In genomic region chr16:68645494-68646388, GRCh38 we compare ENCODE assay signal across 8 cellular contexts. TPM values are rescaled to one million over a fixed set of nuclear protein-coding genes. Genes with fewer than 3 reads are reported as not detected.
A peak's percentile ranks its signal among the peaks of the same experiment; 100 is the strongest.
DNase-seq lines count a peak whose midpoint lies in the region; ATAC-seq and TF ChIP-seq lines count a peak whose summit lies in the region.

No MANE protein-coding gene starts in this region.

- H3K4me1 Mint-ChIP-seq in stimulated activated effector memory CD8-positive, alpha-beta T cell treated with anti-CD3 and anti-CD28 coated beads, Interleukin-12 subunit alpha, Interleukin-12 subunit beta, amount 100 ng/mL, for 72 hours, result peaks cover 13% of the 10 kb centered on the region
- H3K4me1 Mint-ChIP-seq in activated T-helper 1 cell treated with anti-CD3 and anti-CD28 coated beads, Interleukin-12 subunit alpha, Interleukin-12 subunit beta, Interleukin-2, Interleukin-4 antibody, amounts not matched to agents 30 ng/mL and 10 ng/mL and 1 ng/mL, durations not matched to agents 14 hours and 24 hours and 36 hours (ENCODE audit: low read depth), result peaks cover 12% of the 10 kb centered on the region

- H3K9ac ChIP-seq in SK-N-SH (no peak overlapping the region), iPS-18a (ENCODE audit: low read length) (peak overlapping the region; percentile 79)

- H3K4me3 ChIP-seq in SK-N-SH (ENCODE audit: low read depth in 2 of 2, low read length in 1 of 2) (peak overlapping the region in 1 of 2 experiments; percentile 15; a peak in 1 of 4 replicates), iPS-18a (ENCODE audit: low read length) (peak overlapping the region; percentile 88)

- intact Hi-C loops in activated T-helper 1 cell treated with anti-CD3 and anti-CD28 coated beads, Interleukin-12 subunit alpha, Interleukin-12 subunit beta, Interleukin-2, Interleukin-4 antibody, amounts not matched to agents 30 ng/mL and 10 ng/mL and 1 ng/mL, durations not matched to agents 14 hours and 24 hours and 36 hours (cut with micrococcal nuclease), result no loop called here

- CTCF ChIA-PET in SK-N-SH (lab: Yijun Ruan, JAX), result interaction anchor here (2.5 kb wide), 1 partner anchor 55 kb away, joined by 10 read pairs; no protein-coding TSS in a partner anchor

- no peaks in the 10 kb centered on the region for H3K9me2 ChIP-seq in SK-N-SH

- H3K27ac ChIP-seq in SK-N-SH (ENCODE audit: low read depth in 2 of 2, low read length in 1 of 2) (no peak overlapping the region), iPS-18a (ENCODE audit: low read length) (no peak overlapping the region)

- no peak overlapping the region for H3K27ac Mint-ChIP-seq in stimulated activated effector memory CD8-positive, alpha-beta T cell treated with anti-CD3 and anti-CD28 coated beads, Interleukin-12 subunit alpha, Interleukin-12 subunit beta, amount 100 ng/mL, for 72 hours
- no peak overlapping the region for H3K27ac Mint-ChIP-seq in activated T-helper 1 cell treated with anti-CD3 and anti-CD28 coated beads, Interleukin-12 subunit alpha, Interleukin-12 subunit beta, Interleukin-2, Interleukin-4 antibody, amounts not matched to agents 30 ng/mL and 10 ng/mL and 1 ng/mL, durations not matched to agents 14 hours and 24 hours and 36 hours

- H3K27me3 Mint-ChIP-seq in activated T-helper 1 cell treated with anti-CD3 and anti-CD28 coated beads, Interleukin-12 subunit alpha, Interleukin-12 subunit beta, Interleukin-2, Interleukin-4 antibody, amounts not matched to agents 30 ng/mL and 10 ng/mL and 1 ng/mL, durations not matched to agents 14 hours and 24 hours and 36 hours (ENCODE audit: insufficient read depth), result peaks cover 42% of the 10 kb centered on the region

- DNase-seq in SK-N-SH, result peak; percentile 74
- peak; percentile 52 for DNase-seq in SK-N-DZ (ENCODE audit: low spot score)
- no peak for DNase-seq in stimulated activated effector memory CD8-positive, alpha-beta T cell treated with anti-CD3 and anti-CD28 coated beads, Interleukin-12 subunit alpha, Interleukin-12 subunit beta, amount 100 ng/mL, for 72 hours (ENCODE audit: low spot score in 2 of 2)
- no peak for DNase-seq in activated T-helper 1 cell treated with anti-CD3 and anti-CD28 coated beads, Interleukin-12 subunit alpha, Interleukin-12 subunit beta, Interleukin-2, Interleukin-4 antibody, amounts not matched to agents 30 ng/mL and 10 ng/mL and 1 ng/mL, durations not matched to agents 14 hours and 24 hours and 36 hours (ENCODE audit: low spot score)
- no peak for DNase-seq in NCI-H1694 (lab: John Stamatoyannopoulos, UW)

- TF ChIP-seq EP300 in SK-N-SH (IDR thresholded peaks at IDR 0.05; ENCODE audit: borderline replicate concordance in 1 of 2, low read depth in 1 of 2, low read length in 1 of 2), result no peak

- POLR2A ChIA-PET in SK-N-SH (lab: Yijun Ruan, JAX), result no interaction called here

- no peaks in the 10 kb centered on the region for H3F3A ChIP-seq in SK-N-SH (replicated peaks; ENCODE audit: insufficient read depth)

- H3K27me3 ChIP-seq in SK-N-SH (ENCODE audit: insufficient read depth) (peaks cover 33% of the 10 kb centered on the region), iPS-18a (ENCODE audit: control insufficient read depth, insufficient read depth, low read length) (peaks cover 32% of the 10 kb centered on the region)

- no peak overlapping the region for H2AFZ ChIP-seq in SK-N-SH (ENCODE audit: low read depth)

- ATAC-seq in SK-N-SH treated with all-trans-retinoic acid at 6 μM for 48 hours (no peak), GM21515 (IDR thresholded peaks at IDR 0.05; ENCODE audit: unreplicated experiment) (no peak)
- ATAC-seq in stimulated activated effector memory CD8-positive, alpha-beta T cell treated with anti-CD3 and anti-CD28 coated beads, Interleukin-12 subunit alpha, Interleukin-12 subunit beta, amount 100 ng/mL, for 72 hours, result peak; percentile 35

- no peak for TF ChIP-seq RAD21 in SK-N-SH (IDR thresholded peaks at IDR 0.05; ENCODE audit: low read length)

- no peaks in the 10 kb centered on the region for H3K36me3 ChIP-seq in SK-N-SH (replicated peaks in 1 of 2; ENCODE audit: control insufficient read depth in 1 of 2, insufficient read depth in 2 of 2, low read length in 1 of 2)
- H3K36me3 ChIP-seq in iPS-18a (ENCODE audit: control insufficient read depth, low read depth, low read length), result peaks cover 5% of the 10 kb centered on the region

- H3K4me2 ChIP-seq in SK-N-SH, result no peak overlapping the region

- H3K79me2 ChIP-seq in SK-N-SH (ENCODE audit: insufficient read depth), result no peaks in the 10 kb centered on the region

- H3K9me3 ChIP-seq in SK-N-SH (no peaks in the 10 kb centered on the region), iPS-18a (ENCODE audit: control insufficient read depth, low read depth, low read length) (no peaks in the 10 kb centered on the region)

- 14% methylated on average over 31 of the region's 66 CpGs for WGBS in SK-N-SH (ENCODE audit: low lambda C conversion rate)

- no peaks in the 10 kb centered on the region for H4K20me1 ChIP-seq in SK-N-SH (ENCODE audit: insufficient read depth)

- H3K4me1 ChIP-seq in SK-N-SH (ENCODE audit: control insufficient read depth in 1 of 2, insufficient read depth in 2 of 2, low read depth in 1 of 2, low read length in 1 of 2) (peaks cover 0 to 10% of the 10 kb centered on the region in 2 experiments; a peak in 1 of 4 replicates), iPS-18a (ENCODE audit: control insufficient read depth, low read depth, low read length) (peaks cover 22% of the 10 kb centered on the region)

- no peaks in the 10 kb centered on the region for H3K36me3 Mint-ChIP-seq in stimulated activated effector memory CD8-positive, alpha-beta T cell treated with anti-CD3 and anti-CD28 coated beads, Interleukin-12 subunit alpha, Interleukin-12 subunit beta, amount 100 ng/mL, for 72 hours
- H3K36me3 Mint-ChIP-seq in activated T-helper 1 cell treated with anti-CD3 and anti-CD28 coated beads, Interleukin-12 subunit alpha, Interleukin-12 subunit beta, Interleukin-2, Interleukin-4 antibody, amounts not matched to agents 30 ng/mL and 10 ng/mL and 1 ng/mL, durations not matched to agents 14 hours and 24 hours and 36 hours (ENCODE audit: low read depth), result no peaks in the 10 kb centered on the region

- peak overlapping the region; percentile 42 for H3K4me3 Mint-ChIP-seq in stimulated activated effector memory CD8-positive, alpha-beta T cell treated with anti-CD3 and anti-CD28 coated beads, Interleukin-12 subunit alpha, Interleukin-12 subunit beta, amount 100 ng/mL, for 72 hours
- H3K4me3 Mint-ChIP-seq in activated T-helper 1 cell treated with anti-CD3 and anti-CD28 coated beads, Interleukin-12 subunit alpha, Interleukin-12 subunit beta, Interleukin-2, Interleukin-4 antibody, amounts not matched to agents 30 ng/mL and 10 ng/mL and 1 ng/mL, durations not matched to agents 14 hours and 24 hours and 36 hours, result no peak overlapping the region

- no peak for TF ChIP-seq CTCF in SK-N-SH (IDR thresholded peaks at IDR 0.05)

- no peaks in the 10 kb centered on the region for H3K9me3 Mint-ChIP-seq in stimulated activated effector memory CD8-positive, alpha-beta T cell treated with anti-CD3 and anti-CD28 coated beads, Interleukin-12 subunit alpha, Interleukin-12 subunit beta, amount 100 ng/mL, for 72 hours
- no peaks in the 10 kb centered on the region for H3K9me3 Mint-ChIP-seq in activated T-helper 1 cell treated with anti-CD3 and anti-CD28 coated beads, Interleukin-12 subunit alpha, Interleukin-12 subunit beta, Interleukin-2, Interleukin-4 antibody, amounts not matched to agents 30 ng/mL and 10 ng/mL and 1 ng/mL, durations not matched to agents 14 hours and 24 hours and 36 hours

TF ChIP-seq in SK-N-SH, 30 proteins besides CTCF, POLR2A, EP300 and RAD21 (continues in another document):
- TF ChIP-seq RCOR1 (IDR thresholded peaks at IDR 0.05; ENCODE audit: low read length) (no peak), NRF1 (IDR thresholded peaks at IDR 0.05; ENCODE audit: low read depth, low read length) (no peak), FOXJ3 (CRISPR knock-in tag; IDR thresholded peaks at IDR 0.05) (no peak)

TF ChIP-seq in SK-N-SH treated with all-trans-retinoic acid at 6 μM for 48 hours, 23 proteins besides CTCF, POLR2A, EP300 and RAD21:
- TF ChIP-seq OSR1 (CRISPR knock-in tag; IDR thresholded peaks at IDR 0.05) (no peak), ZFP3 (CRISPR knock-in tag; IDR thresholded peaks at IDR 0.05) (no peak)

RNA-seq across cellular contexts. Expression of gene CDH3, which starts 0.6 kb away (rescaled TPM):
- not detected in 2 replicates for polyA plus RNA-seq in SK-N-SH (2012; rRNA removed)
- polyA plus RNA-seq in SK-N-SH (2012; cell fraction: cytosol; rRNA removed), result not detected in 2 replicates
- 0.15 TPM in 1 of 2 replicates, not detected in the other for polyA plus RNA-seq in SK-N-SH (2012; cell fraction: nucleus; rRNA removed)
- 0.13 and 0.31 TPM in 2 replicates for polyA plus RNA-seq in SK-N-DZ (2014; cell fraction: cytosol; rRNA removed)
- 0.06 and 0.20 TPM in 2 replicates for polyA plus RNA-seq in SK-N-DZ (2014; cell fraction: nucleus; rRNA removed)
- total RNA-seq in activated T-helper 1 cell treated with anti-CD3 and anti-CD28 coated beads, Interleukin-12 subunit alpha, Interleukin-12 subunit beta, Interleukin-2, Interleukin-4 antibody, amounts not matched to agents 30 ng/mL and 10 ng/mL and 1 ng/mL, durations not matched to agents 14 hours and 24 hours and 36 hours, result 0.26 and 0.51 TPM in 2 replicates

Comparison
In these comparisons a context has a peak if more than half of its experiments do, and no peak if none do; other contexts are left out.
1. DNase-seq: peak in SK-N-SH (single experiment) and SK-N-DZ (single experiment); none in stimulated activated effector memory CD8-positive, alpha-beta T cell treated with anti-CD3 and anti-CD28 coated beads, Interleukin-12 subunit alpha, Interleukin-12 subunit beta, amount 100 ng/mL, for 72 hours (0 of 2), activated T-helper 1 cell treated with anti-CD3 and anti-CD28 coated beads, Interleukin-12 subunit alpha, Interleukin-12 subunit beta, Interleukin-2, Interleukin-4 antibody, amounts not matched to agents 30 ng/mL and 10 ng/mL and 1 ng/mL, durations not matched to agents 14 hours and 24 hours and 36 hours (single experiment) and NCI-H1694 (single experiment).